ENCODE assay signal across 31 cellular contexts in genomic region chr10:123837771-123838170, GRCh38. TPM values are rescaled to one million over a fixed set of nuclear protein-coding genes. Genes with fewer than 3 reads are reported as not detected.
"Had no signal": no experiment of that assay in that cellular context is flagged by ENCODE, and none has a peak within 500 bp of the region (broad histone marks: within the 10 kb centered on the region; RNA-seq: fewer than 3 reads in every experiment).

No MANE protein-coding gene starts in this region.

- H3K27ac Mint-ChIP-seq: natural killer cell; nephron; neural progenitor cell; stimulated activated memory B cell treated with anti-CD40 and anti-IgM and Interleukin-4, amounts not matched to agents 10 μg/mL and 1 μg/mL and 100 μg/mL, for 72 hours; stimulated activated naive CD8-positive, alpha-beta T cell treated with anti-CD3 and anti-CD28 coated beads, Interleukin-15, amount 100 ng/mL, for 72 hours; type B pancreatic cell had no signal

- H3K4me1 Mint-ChIP-seq: naive thymus-derived CD4-positive, alpha-beta T cell; natural killer cell; stimulated activated memory B cell treated with anti-CD40 and anti-IgM and Interleukin-4, amounts not matched to agents 10 μg/mL and 1 μg/mL and 100 μg/mL, for 72 hours; stimulated activated naive CD8-positive, alpha-beta T cell treated with anti-CD3 and anti-CD28 coated beads, Interleukin-15, amount 100 ng/mL, for 72 hours had no signal

- H3K4me1 ChIP-seq: neural progenitor cell, pancreas, prostate gland, right lobe of liver, spleen, suprapubic skin, testis, upper lobe of right lung, vagina had no signal

- H3K9me3 ChIP-seq: pancreas, prostate gland, right lobe of liver, spleen, suprapubic skin, testis, tibial artery, transverse colon, upper lobe of right lung, vagina had no signal

- H3K36me3 ChIP-seq: neural progenitor cell, pancreas, prostate gland, right lobe of liver, spleen, suprapubic skin, transverse colon, upper lobe of right lung, vagina had no signal

- H3K27ac ChIP-seq: neural progenitor cell, pancreas, prostate gland, right lobe of liver, skin epidermis, spleen, suprapubic skin, testis, tibial artery, transverse colon, upper lobe of right lung, vagina had no signal

- H3K36me3 Mint-ChIP-seq: naive thymus-derived CD4-positive, alpha-beta T cell; natural killer cell; neural progenitor cell; stimulated activated memory B cell treated with anti-CD40 and anti-IgM and Interleukin-4, amounts not matched to agents 10 μg/mL and 1 μg/mL and 100 μg/mL, for 72 hours had no signal

- H3K4me3 Mint-ChIP-seq: naive thymus-derived CD4-positive, alpha-beta T cell; natural killer cell; nephron; neural progenitor cell; stimulated activated memory B cell treated with anti-CD40 and anti-IgM and Interleukin-4, amounts not matched to agents 10 μg/mL and 1 μg/mL and 100 μg/mL, for 72 hours; stimulated activated naive CD8-positive, alpha-beta T cell treated with anti-CD3 and anti-CD28 coated beads, Interleukin-15, amount 100 ng/mL, for 72 hours; type B pancreatic cell had no signal

- H3K27me3 ChIP-seq: neural progenitor cell, pancreas, right lobe of liver, testis, tibial artery, transverse colon, upper lobe of right lung, vagina had no signal

- H3K9me3 Mint-ChIP-seq: natural killer cell, nephron, neural progenitor cell, type B pancreatic cell had no signal

- ATAC-seq: naive thymus-derived CD4-positive, alpha-beta T cell; natural killer cell; pancreas; right cardiac atrium; right lobe of liver; stimulated activated memory B cell treated with anti-CD40 and anti-IgM and Interleukin-4, amounts not matched to agents 10 μg/mL and 1 μg/mL and 100 μg/mL, for 72 hours; stimulated activated naive CD8-positive, alpha-beta T cell treated with anti-CD3 and anti-CD28 coated beads, Interleukin-15, amount 100 ng/mL, for 72 hours; stimulated activated naive CD8-positive, alpha-beta T cell treated with anti-CD3 and anti-CD28 coated beads, Interleukin-15, Interleukin-2, amounts not matched to agents 100 U/mL and 50 U/mL, for 24 hours; upper lobe of right lung had no signal

- H3K4me3 ChIP-seq: neural progenitor cell, pancreas, prostate gland, right lobe of liver, skin epidermis, smooth muscle cell, spleen, suprapubic skin, testis, tibial artery, transverse colon, upper lobe of right lung, vagina had no signal

- DNase-seq: naive thymus-derived CD4-positive, alpha-beta T cell; natural killer cell; occipital lobe; pancreas; retina; right cardiac atrium; right lobe of liver; spleen; stimulated activated CD4-positive, alpha-beta T cell treated with anti-CD3 and anti-CD28 coated beads, Interleukin-12 subunit alpha, Interleukin-12 subunit beta, amount 100 ng/mL, for 4 hours; stimulated activated CD4-positive, alpha-beta T cell treated with anti-CD3 and anti-CD28 coated beads, Interleukin-1b, Interleukin-23, amount 100 ng/mL, for 48 hours; stimulated activated CD4-positive, alpha-beta T cell treated with anti-CD3 and anti-CD28 coated beads, Interleukin-4, amount 100 ng/mL, for 1 hour; stimulated activated CD4-positive, alpha-beta T cell treated with anti-CD3 and anti-CD28 coated beads, Interleukin-4, amount 100 ng/mL, for 4 hours; stimulated activated CD8-positive, alpha-beta memory T cell treated with anti-CD3 and anti-CD28 coated beads, Interleukin-4, amount 100 ng/mL, for 48 hours; stimulated activated naive CD4-positive, alpha-beta T cell; stimulated activated naive CD8-positive, alpha-beta T cell treated with anti-CD3 and anti-CD28 coated beads, Interleukin-15, amount 100 ng/mL, for 72 hours; stimulated activated naive CD8-positive, alpha-beta T cell treated with anti-CD3 and anti-CD28 coated beads, Interleukin-15, Interleukin-2, amounts not matched to agents 100 U/mL and 50 U/mL, for 24 hours; substantia nigra; testis; tibial artery; transverse colon; upper lobe of right lung had no signal

RNA-seq across cellular contexts. Expression of gene CPXM2, which starts 53.8 kb away (rescaled TPM):
- total RNA-seq: naive thymus-derived CD4-positive, alpha-beta T cell; natural killer cell had no signal
- polyA plus RNA-seq: naive thymus-derived CD4-positive, alpha-beta T cell; neural cell had no signal
